ENCODE assay signal across 8 cellular contexts in genomic region chr5:139696894-139697658, GRCh38. TPM values are rescaled to one million over a fixed set of nuclear protein-coding genes. Genes with fewer than 3 reads are reported as not detected.
DNase-seq lines count a peak whose midpoint lies in the region; ATAC-seq and TF ChIP-seq lines count a peak whose summit lies in the region.

No MANE protein-coding gene starts in this region.

- H3K27me3 ChIP-seq in iPS-15b (ENCODE audit: control insufficient read depth, insufficient read depth, low read length) (peaks cover 7% of the 10 kb centered on the region), gastrocnemius medialis (no peaks in the 10 kb centered on the region)

- peak overlapping the region; percentile 56 to 80 (median 78) for H3K27ac ChIP-seq in gastrocnemius medialis

- DNase-seq in GM13976 (ENCODE audit: low spot score) (peak; percentile 66), NCI-H69 (lab: John Stamatoyannopoulos, UW) (peak; percentile 86), astrocyte of the hippocampus (ENCODE audit: low read depth, low spot score) (peak; percentile 99), gastrocnemius medialis (no peak), activated gamma-delta T cell treated with Interleukin-2 at 50 U/mL for 16 hours (no peak)

- intact Hi-C loops in gastrocnemius medialis (cut with DNase I; ENCODE audit: low total_unique reads): loop anchor here (5.0 kb wide), 1 partner anchor 50 kb away; no protein-coding TSS in a partner anchor

- TF ChIP-seq CTCF in GM13976 (IDR thresholded peaks at IDR 0.05; ENCODE audit: borderline replicate concordance, control extremely low read depth, extremely low read depth, insufficient read depth, missing control alignments) (no peak), gastrocnemius medialis (IDR thresholded peaks at IDR 0.05 in 4 of 5, conservative IDR thresholded peaks at IDR 0.05 in 1 of 5) (no peak)

- H3K4me3 ChIP-seq in iPS-15b (ENCODE audit: low read depth, low read length): peak overlapping the region; percentile 53
- H3K4me3 ChIP-seq in gastrocnemius medialis: peak overlapping the region; percentile 49 to 68 (median 60)

- in situ Hi-C loops in GM13976 (cut with MboI; ENCODE audit: low sequenced_read_pairs, unreplicated experiment): no loop called here
- in situ Hi-C loops in gastrocnemius medialis (cut with MboI; ENCODE audit: low sequenced_read_pairs in 4 of 4): loop anchor here in 2 of 4 donors (10.0 kb wide), 2 partner anchors 62 to 68 kb away; no protein-coding TSS in a partner anchor

- ATAC-seq in gastrocnemius medialis: peak; percentile 37 to 42
- ATAC-seq in GM21786 (IDR thresholded peaks at IDR 0.05; ENCODE audit: unreplicated experiment): no peak
- no peak for ATAC-seq in HG03108 (IDR thresholded peaks at IDR 0.05; ENCODE audit: unreplicated experiment)

- H3K9me3 ChIP-seq in iPS-15b (ENCODE audit: control insufficient read depth, insufficient read depth, low read length): no peaks in the 10 kb centered on the region
- H3K9me3 ChIP-seq in gastrocnemius medialis: no peaks in the 10 kb centered on the region

- no peak for TF ChIP-seq POLR2A in gastrocnemius medialis (IDR thresholded peaks at IDR 0.05)

- H3K4me1 ChIP-seq in iPS-15b (ENCODE audit: control insufficient read depth, insufficient read depth, low read length) (peaks cover 26% of the 10 kb centered on the region), gastrocnemius medialis (peaks cover 32 to 42% of the 10 kb centered on the region in 2 donors)

- no peaks in the 10 kb centered on the region for H3K36me3 ChIP-seq in iPS-15b (ENCODE audit: control insufficient read depth, insufficient read depth, low read length)
- H3K36me3 ChIP-seq in gastrocnemius medialis: no peaks in the 10 kb centered on the region

- peak overlapping the region; percentile 24 for H3K9ac ChIP-seq in iPS-15b (ENCODE audit: low read depth, low read length)

RNA-seq across cellular contexts. Expression of gene CXXC5, which starts 48.9 kb away (rescaled TPM):
- total RNA-seq in gastrocnemius medialis: 10 to 100 TPM; 38.5 to 83.8 (median 60.9) TPM

Comparison
In these comparisons a context has a peak if more than half of its experiments do, and no peak if none do; other contexts are left out.
1. DNase-seq: peak in GM13976 (single experiment), NCI-H69 (single experiment) and astrocyte of the hippocampus (single experiment); none in gastrocnemius medialis (0 of 2) and activated gamma-delta T cell treated with Interleukin-2 at 50 U/mL for 16 hours (single experiment).
2. ATAC-seq: peak in gastrocnemius medialis (2 of 2); none in GM21786 (single experiment) and HG03108 (single experiment).